In the genomic region with DNA sequence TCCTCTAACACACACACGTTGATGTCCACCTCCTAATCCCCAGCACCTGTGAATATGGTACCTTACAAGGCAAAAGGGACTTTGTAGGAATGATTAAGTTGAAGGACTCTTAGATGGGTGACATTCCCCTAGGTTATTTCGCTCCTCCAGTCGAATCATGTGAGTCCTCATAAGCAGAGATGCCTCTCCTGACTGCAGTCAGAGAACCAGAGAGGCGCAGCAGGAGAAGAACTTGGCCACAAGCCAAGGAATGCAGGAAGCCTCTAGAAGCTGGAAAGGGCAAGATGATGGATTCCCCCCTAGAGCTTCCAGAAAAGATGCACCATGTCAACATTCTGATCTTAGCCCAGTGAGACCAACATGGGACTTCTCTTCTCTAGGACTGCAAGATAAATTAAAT, we compare ENCODE assay signal across 17 cellular contexts.
A peak's percentile ranks its signal among the peaks of the same experiment; 100 is the strongest.
DNase-seq lines count a peak whose midpoint lies in the region; ATAC-seq and TF ChIP-seq lines count a peak whose summit lies in the region.
"Had no signal": no experiment of that assay in that cellular context is flagged by ENCODE, and none has a peak within 500 bp of the region (broad histone marks: within the 10 kb centered on the region; RNA-seq: fewer than 3 reads in every experiment).

No MANE protein-coding gene starts in this region.

- no peaks in the 10 kb centered on the region for H3K4me1 Mint-ChIP-seq in activated naive CD8-positive, alpha-beta T cell treated with anti-CD3 and anti-CD28 coated beads for 36 hours
- H3K4me1 Mint-ChIP-seq: IgD-negative memory B cell; stimulated activated naive B cell treated with anti-CD40 and anti-IgM and Interleukin-4, amounts not matched to agents 10 μg/mL and 1 μg/mL and 100 μg/mL, for 72 hours had no signal

- no peak for TF ChIP-seq CTCF in fibroblast of mammary gland (conservative IDR thresholded peaks at IDR 0.05; ENCODE audit: control insufficient read depth, insufficient read depth, low read depth, low read length)

- no peaks in the 10 kb centered on the region for H3K36me3 Mint-ChIP-seq in activated naive CD8-positive, alpha-beta T cell treated with anti-CD3 and anti-CD28 coated beads for 36 hours
- H3K36me3 Mint-ChIP-seq: stimulated activated naive B cell treated with anti-CD40 and anti-IgM and Interleukin-4, amounts not matched to agents 10 μg/mL and 1 μg/mL and 100 μg/mL, for 72 hours had no signal

- no peak overlapping the region for H3K4me3 Mint-ChIP-seq in activated naive CD8-positive, alpha-beta T cell treated with anti-CD3 and anti-CD28 coated beads for 36 hours
- H3K4me3 Mint-ChIP-seq: endodermal cell; IgD-negative memory B cell; stimulated activated naive B cell treated with anti-CD40 and anti-IgM and Interleukin-4, amounts not matched to agents 10 μg/mL and 1 μg/mL and 100 μg/mL, for 72 hours had no signal

- ATAC-seq in GM18868 (IDR thresholded peaks at IDR 0.05; ENCODE audit: unreplicated experiment): no peak
- ATAC-seq: left colon; stimulated activated naive B cell treated with anti-CD40 and anti-IgM and Interleukin-4, amounts not matched to agents 10 μg/mL and 1 μg/mL and 100 μg/mL, for 72 hours had no signal

- DNase-seq in COLO668 (lab: John Stamatoyannopoulos, UW; ENCODE audit: unreplicated experiment): peak; percentile 15
- DNase-seq in ELR (ENCODE audit: low read depth): peak; percentile 15
- DNase-seq in NCI-H69 (lab: John Stamatoyannopoulos, UW): peak; percentile 4
- DNase-seq in fibroblast of mammary gland (ENCODE audit: low read depth): peak; percentile 47
- DNase-seq in HuH-7 (ENCODE audit: low spot score): no peak
- no peak for DNase-seq in activated naive CD8-positive, alpha-beta T cell treated with anti-CD3 and anti-CD28 coated beads for 36 hours
- DNase-seq: C1 segment of cervical spinal cord; DMS79; foreskin melanocyte; left colon; NCI-H2171 treated with DMSO at 0.1 percent for 48 hours; stimulated activated naive B cell treated with anti-CD40 and anti-IgM and Interleukin-4, amounts not matched to agents 10 μg/mL and 1 μg/mL and 100 μg/mL, for 72 hours; T1000 had no signal

- H3K27ac Mint-ChIP-seq in activated naive CD8-positive, alpha-beta T cell treated with anti-CD3 and anti-CD28 coated beads for 36 hours: no peak overlapping the region
- H3K27ac Mint-ChIP-seq: endodermal cell; IgD-negative memory B cell; stimulated activated naive B cell treated with anti-CD40 and anti-IgM and Interleukin-4, amounts not matched to agents 10 μg/mL and 1 μg/mL and 100 μg/mL, for 72 hours had no signal

- H3K9me3 Mint-ChIP-seq in activated naive CD8-positive, alpha-beta T cell treated with anti-CD3 and anti-CD28 coated beads for 36 hours: no peaks in the 10 kb centered on the region
- H3K9me3 Mint-ChIP-seq: endodermal cell had no signal

- peaks cover 8% of the 10 kb centered on the region for H3K27me3 Mint-ChIP-seq in activated naive CD8-positive, alpha-beta T cell treated with anti-CD3 and anti-CD28 coated beads for 36 hours
- H3K27me3 Mint-ChIP-seq: stimulated activated naive B cell treated with anti-CD40 and anti-IgM and Interleukin-4, amounts not matched to agents 10 μg/mL and 1 μg/mL and 100 μg/mL, for 72 hours had no signal

- no peak overlapping the region for H3K4me3 ChIP-seq in fibroblast of mammary gland (ENCODE audit: control insufficient read depth, low read depth, low read length)
- H3K4me3 ChIP-seq: tibial nerve had no signal

Comparison
In these comparisons a context has a peak if more than half of its experiments do, and no peak if none do; other contexts are left out.
1. DNase-seq: peak in COLO668 (single experiment), ELR (single experiment), NCI-H69 (single experiment) and fibroblast of mammary gland (single experiment); none in HuH-7 (single experiment) and activated naive CD8-positive, alpha-beta T cell treated with anti-CD3 and anti-CD28 coated beads for 36 hours (single experiment).